Comparison of ENCODE assay signal across 18 cellular contexts in genomic region chr4:39731908-39732307, GRCh38. TPM values are rescaled to one million over a fixed set of nuclear protein-coding genes. Genes with fewer than 3 reads are reported as not detected.
DNase-seq lines count a peak whose midpoint lies in the region; ATAC-seq, FAIRE-seq and TF ChIP-seq lines count a peak whose summit lies in the region.
"Had no signal": no experiment of that assay in that cellular context is flagged by ENCODE, and none has a peak within 500 bp of the region (broad histone marks: within the 10 kb centered on the region; RNA-seq: fewer than 3 reads in every experiment).

No MANE protein-coding gene starts in this region.

- intact Hi-C loops in HepG2 (cut with micrococcal nuclease; ENCODE audit: unreplicated experiment) (no loop called here), right lobe of liver (cut with DNase I) (no loop called here), mammary epithelial cell (cut with micrococcal nuclease) (loop anchor here (5.0 kb wide), 1 partner anchor 35 kb away; the partner anchor contains the start of gene UBE2K)

- H3K27ac ChIP-seq in HepG2 (ENCODE audit: extremely low read length, insufficient read depth, low read length) (no peak overlapping the region), right lobe of liver (no peak overlapping the region), mammary epithelial cell (ENCODE audit: insufficient read depth, low read depth, low read length) (peak overlapping the region; percentile 24), caudate nucleus (ENCODE audit: low read depth, low read length) (no peak overlapping the region)

- TF ChIP-seq EP300 in HepG2 (IDR thresholded peaks at IDR 0.05; ENCODE audit: low read depth in 2 of 2, low read length in 2 of 2): no peak
- no peak for TF ChIP-seq EP300 in HepG2 (CRISPR knock-in tag; IDR thresholded peaks at IDR 0.05; ENCODE audit: borderline replicate concordance)

- peaks cover 40% of the 10 kb centered on the region for H4K20me1 ChIP-seq in HepG2 (ENCODE audit: insufficient read depth, low read length)
- H4K20me1 ChIP-seq in mammary epithelial cell (ENCODE audit: insufficient read depth, low read length): peaks cover 3% of the 10 kb centered on the region

- BruUV-seq in HepG2 (replicated peaks; lab: Mats Ljungman, UMichigan): no TSS peak
- BruUV-seq in mammary epithelial cell (replicated peaks; lab: Mats Ljungman, UMichigan): no TSS peak

- H3K9me3 ChIP-seq in HepG2 (ENCODE audit: low read length) (no peaks in the 10 kb centered on the region), right lobe of liver (no peaks in the 10 kb centered on the region), mammary epithelial cell (replicated peaks; ENCODE audit: insufficient read depth, low read length) (no peaks in the 10 kb centered on the region)

- CTCF ChIA-PET in HepG2 (lab: Yijun Ruan, JAX; ENCODE audit: low intra/inter-chr PET ratio, low total read pairs) (no interaction called here), mammary epithelial cell (lab: Charles Lee; ENCODE audit: low non-redundant PET) (no interaction called here)

- no peak for TF ChIP-seq CTCF in HepG2 (CRISPR knock-in tag; IDR thresholded peaks at IDR 0.05)
- TF ChIP-seq CTCF in right lobe of liver (IDR thresholded peaks at IDR 0.05): no peak
- TF ChIP-seq CTCF in mammary epithelial cell (conservative IDR thresholded peaks at IDR 0.05 in 1 of 2, IDR thresholded peaks at IDR 0.05 in 1 of 2; ENCODE audit: extremely low read depth in 1 of 2, insufficient read depth in 1 of 2, low read depth in 1 of 2, low read length in 2 of 2): no peak
- no peak for TF ChIP-seq CTCF in omental fat pad (IDR thresholded peaks at IDR 0.05)

- H3K36me3 ChIP-seq in HepG2 (replicated peaks in 1 of 2; ENCODE audit: control insufficient read depth in 1 of 2, insufficient read depth in 2 of 2, low read length in 2 of 2) (peaks cover 1 to 16% of the 10 kb centered on the region in 2 experiments; a peak in 2 of 5 replicates), right lobe of liver (no peaks in the 10 kb centered on the region), mammary epithelial cell (ENCODE audit: insufficient read depth, low read length) (peaks cover 3% of the 10 kb centered on the region)

- ATAC-seq in HepG2 (no peak), right lobe of liver (no peak), omental fat pad (ENCODE audit: low FRiP score) (no peak)
- ATAC-seq: T-helper 17 cell had no signal

- dilution Hi-C loops in mammary epithelial cell (cut with HindIII; ENCODE audit: low sequenced_read_pairs): no loop called here

- peaks cover 16% of the 10 kb centered on the region for H3K4me1 ChIP-seq in HepG2 (ENCODE audit: insufficient read depth, low read length)
- peaks cover 0 to 8% (median 0%) of the 10 kb centered on the region in 4 donors for H3K4me1 ChIP-seq in right lobe of liver
- peaks cover 11% of the 10 kb centered on the region for H3K4me1 ChIP-seq in mammary epithelial cell (ENCODE audit: insufficient read depth, low read length)

- H2AFZ ChIP-seq in HepG2 (ENCODE audit: low read length): no peak overlapping the region
- H2AFZ ChIP-seq in mammary epithelial cell (ENCODE audit: low read depth, low read length): no peak overlapping the region

- in situ Hi-C loops in HepG2 (cut with HindIII; ENCODE audit: extremely low pct_ligation_motif_present, low pct_unique_long_range_greater_than_20kb): no loop called here
- in situ Hi-C loops in mammary epithelial cell (cut with MboI; ENCODE audit: low sequenced_read_pairs in 2 of 2): no loop called here

- H3K4me2 ChIP-seq in HepG2 (ENCODE audit: low read depth, low read length) (no peak overlapping the region), mammary epithelial cell (ENCODE audit: insufficient read depth, low read depth, low read length) (no peak overlapping the region)

- no peak for TF ChIP-seq RAD21 in HepG2 (CRISPR knock-in tag; IDR thresholded peaks at IDR 0.05)

- H3K79me2 ChIP-seq in HepG2 (ENCODE audit: insufficient read depth, low read length) (peaks cover 87% of the 10 kb centered on the region), mammary epithelial cell (ENCODE audit: insufficient read depth, low read length) (peaks cover 95% of the 10 kb centered on the region)

- no peaks in the 10 kb centered on the region for H3K27me3 ChIP-seq in HepG2 (ENCODE audit: control insufficient read depth in 1 of 2, insufficient read depth in 2 of 2, low read length in 2 of 2)
- no peaks in the 10 kb centered on the region for H3K27me3 ChIP-seq in right lobe of liver
- no peaks in the 10 kb centered on the region for H3K27me3 ChIP-seq in mammary epithelial cell (ENCODE audit: insufficient read depth, low read length)

- 97% methylated on average over 2 of the region's 2 CpGs for WGBS in HepG2 (ENCODE audit: low lambda C conversion rate)
- 88% methylated on average over 2 of the region's 2 CpGs for WGBS in right lobe of liver (ENCODE audit: insufficient coverage, low coverage, low lambda C conversion rate, missing lambda C conversion rate)
- WGBS in mammary epithelial cell (ENCODE audit: low coverage, missing lambda C conversion rate): 95% methylated on average over 2 of the region's 2 CpGs

- H3K4me3 ChIP-seq in HepG2 (replicated peaks in 1 of 3; ENCODE audit: insufficient read depth in 1 of 3, low read depth in 2 of 3, low read length in 3 of 3) (no peak overlapping the region), right lobe of liver (no peak overlapping the region), mammary epithelial cell (replicated peaks in 1 of 3; ENCODE audit: insufficient read depth in 1 of 3, low read depth in 2 of 3, low read length in 3 of 3) (no peak overlapping the region)

- FAIRE-seq in HepG2 (lab: Jason Lieb, UNC) (no peak), RCC 7860 (lab: Jason Lieb, UNC) (peak; percentile 16)

- H3K9ac ChIP-seq in HepG2 (ENCODE audit: insufficient read depth, low read depth, low read length): no peak overlapping the region
- H3K9ac ChIP-seq in mammary epithelial cell (ENCODE audit: insufficient read depth, low read length): no peak overlapping the region

- TF ChIP-seq POLR2A in HepG2 (IDR thresholded peaks at IDR 0.05; ENCODE audit: insufficient read depth in 1 of 2, low read depth in 2 of 2, low read length in 2 of 2) (no peak), right lobe of liver (IDR thresholded peaks at IDR 0.05) (no peak)

- POLR2A ChIA-PET in HepG2 (lab: Yijun Ruan, JAX): no interaction called here

- DNase-seq in HepG2 (ENCODE audit: low spot score) (no peak), right lobe of liver (no peak), RCC 7860 (ENCODE audit: low spot score) (no peak), mammary epithelial cell (no peak), caudate nucleus (lab: John Stamatoyannopoulos, UW) (no peak), DMS79 (lab: John Stamatoyannopoulos, UW) (no peak), SHP77 (lab: John Stamatoyannopoulos, UW) (no peak), omental fat pad (ENCODE audit: low spot score) (no peak)
- DNase-seq: 8988T, GF-D8, H7, Karpas-422, NCI-H1694, NCI-H2081 treated with DMSO at 0.1 percent for 48 hours, NCI-H2171 treated with DMSO at 0.1 percent for 48 hours, NCI-H446 treated with DMSO at 0.1 percent for 48 hours, NCI-H526 treated with DMSO at 0.1 percent for 48 hours, T-helper 17 cell had no signal

TF ChIP-seq in HepG2, 621 proteins besides CTCF, POLR2A, EP300 and RAD21 (continues in another document):
- TF ChIP-seq ZBTB21 (CRISPR knock-in tag; IDR thresholded peaks at IDR 0.05) (no peak), ZNF674 (CRISPR knock-in tag; IDR thresholded peaks at IDR 0.05; ENCODE audit: low read depth) (no peak), MAFF (IDR thresholded peaks at IDR 0.05; ENCODE audit: low read depth, low read length) (peak; percentile 51; the same call in 1 of the 2 replicates), FOXC1 (CRISPR knock-in tag; IDR thresholded peaks at IDR 0.05; ENCODE audit: borderline replicate concordance) (no peak), NAIF1 (CRISPR knock-in tag; IDR thresholded peaks at IDR 0.05; ENCODE audit: borderline replicate concordance) (no peak), AGO2 (optimal IDR thresholded peaks at IDR 0.05; ENCODE audit: low read depth, low read length) (no peak), MAFK (conservative IDR thresholded peaks at IDR 0.05 in 1 of 2, IDR thresholded peaks at IDR 0.05 in 1 of 2; ENCODE audit: low read length in 2 of 2) (peak; percentile 36 to 67; a peak in 2 of 4 replicates), ZNF878 (CRISPR knock-in tag; IDR thresholded peaks at IDR 0.05) (no peak)
- TF ChIP-seq, protein P1, sequence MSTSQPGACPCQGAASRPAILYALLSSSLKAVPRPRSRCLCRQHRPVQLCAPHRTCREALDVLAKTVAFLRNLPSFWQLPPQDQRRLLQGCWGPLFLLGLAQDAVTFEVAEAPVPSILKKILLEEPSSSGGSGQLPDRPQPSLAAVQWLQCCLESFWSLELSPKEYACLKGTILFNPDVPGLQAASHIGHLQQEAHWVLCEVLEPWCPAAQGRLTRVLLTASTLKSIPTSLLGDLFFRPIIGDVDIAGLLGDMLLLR (CRISPR knock-in tag; IDR thresholded peaks at IDR 0.05): no peak

RNA-seq across cellular contexts. Expression of gene UBE2K, which starts 34.0 kb away (rescaled TPM):
- total RNA-seq in HepG2 (2016; rRNA removed; fragmentation: Illumina TruSeq; extraction: Trizol): 36.2 and 72.9 TPM in 2 replicates
- 15.9 and 16.7 TPM in 2 replicates for total RNA-seq in HepG2 (2016; cell fraction: cytosol; rRNA removed; fragmentation: Illumina TruSeq; extraction: Trizol; ENCODE audit: low read depth)
- 37.2 and 67.7 TPM in 2 replicates for total RNA-seq in HepG2 (2016; cell fraction: insoluble cytoplasmic fraction; rRNA removed; fragmentation: Illumina TruSeq; extraction: Trizol)
- total RNA-seq in HepG2 (2016; cell fraction: membrane; rRNA removed; fragmentation: Illumina TruSeq; extraction: Trizol): 41.2 and 44.3 TPM in 2 replicates
- 23.8 and 34.5 TPM in 2 replicates for total RNA-seq in HepG2 (2016; cell fraction: nucleus; rRNA removed; fragmentation: Illumina TruSeq; extraction: Trizol)
- polyA plus RNA-seq in HepG2 (2011; rRNA removed): 58.7 and 81.0 TPM in 2 replicates
- 36.8 and 43.7 TPM in 2 replicates for polyA plus RNA-seq in HepG2 (2011; cell fraction: cytosol; rRNA removed)
- 9.1 and 13.3 TPM in 2 replicates for polyA plus RNA-seq in HepG2 (2011; cell fraction: nucleus; rRNA removed)
- polyA plus RNA-seq in HepG2 (2012): 71.5 and 102 TPM in 2 replicates
- polyA plus RNA-seq in HepG2 (2016; cell fraction: cytosol; fragmentation: Illumina TruSeq; extraction: Trizol; ENCODE audit: low read depth): 47.8 and 57.7 TPM in 2 replicates
- 134 and 143 TPM in 2 replicates for polyA plus RNA-seq in HepG2 (2016; cell fraction: insoluble cytoplasmic fraction; fragmentation: Illumina TruSeq; extraction: Trizol; ENCODE audit: low read depth)
- polyA plus RNA-seq in HepG2 (2016; cell fraction: membrane; fragmentation: Illumina TruSeq; extraction: Trizol; ENCODE audit: low read depth): 73.6 and 85.5 TPM in 2 replicates
- polyA plus RNA-seq in HepG2 (2016; cell fraction: nucleus; fragmentation: Illumina TruSeq; extraction: Trizol; ENCODE audit: insufficient read depth, low read depth): 70.9 and 90.4 TPM in 2 replicates
- 16.0 and 22.7 TPM in 2 replicates for polyA minus RNA-seq in HepG2 (2011; rRNA and poly(A)+ RNA removed; ENCODE audit: low replicate concordance)
- polyA minus RNA-seq in HepG2 (2011; cell fraction: cytosol; rRNA and poly(A)+ RNA removed): 21.4 and 25.3 TPM in 2 replicates
- 15.2 and 17.0 TPM in 2 replicates for polyA minus RNA-seq in HepG2 (2011; cell fraction: nucleus; rRNA and poly(A)+ RNA removed)
- 10 to 100 TPM; 20.5 to 54.8 (median 44.0) TPM for total RNA-seq in right lobe of liver
- total RNA-seq in mammary epithelial cell: 100 to 1,000 TPM in 1 of 2 donors, 10 to 100 TPM in 1; 23.3 to 105 TPM
- 82.3 TPM for polyA plus RNA-seq in mammary epithelial cell
- polyA minus RNA-seq in mammary epithelial cell: 39.8 TPM
- total RNA-seq in omental fat pad: 10 to 100 TPM; 19.7 to 33.3 (median 25.8) TPM
